In the genomic region with DNA sequence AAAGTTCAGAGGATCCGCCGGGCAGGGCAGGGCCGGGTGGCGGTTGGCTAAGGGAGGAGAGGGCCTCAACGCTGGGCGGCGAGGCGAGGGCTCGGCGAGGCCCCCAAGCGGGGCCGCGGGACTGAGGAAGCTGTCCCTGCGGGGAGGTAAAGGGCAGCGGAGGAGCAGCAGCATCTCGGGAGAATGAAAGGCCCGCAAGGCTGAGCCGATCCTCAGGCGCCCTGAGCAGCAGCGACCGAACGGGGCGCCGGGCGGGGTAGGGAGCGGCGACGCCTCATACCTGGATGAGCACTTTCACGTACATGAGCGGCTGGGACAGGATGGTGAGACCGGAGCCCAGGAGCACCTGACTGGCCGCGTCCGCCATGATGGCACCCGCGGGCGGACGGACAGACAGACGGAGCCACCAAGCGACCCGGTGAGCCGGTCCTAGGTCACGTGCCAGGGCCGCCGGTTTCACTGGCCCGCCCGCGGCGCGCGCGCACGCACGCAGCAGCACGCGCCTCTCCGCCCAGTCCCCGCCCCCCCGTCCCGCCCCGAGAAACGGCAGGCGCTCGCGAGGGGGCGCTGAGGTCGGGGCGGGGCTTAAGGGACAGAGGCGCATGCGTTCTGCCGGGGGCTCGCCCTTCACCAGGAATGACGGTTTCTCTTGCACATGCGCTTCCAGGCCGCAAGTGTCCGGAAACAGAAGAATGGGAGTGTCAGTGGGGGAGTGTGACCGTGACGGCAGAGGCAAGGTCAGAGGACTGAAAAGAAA, we compare ENCODE assay signal across 8 cellular contexts. TPM values are rescaled to one million over a fixed set of nuclear protein-coding genes. Genes with fewer than 3 reads are reported as not detected.
DNase-seq lines count a peak whose midpoint lies in the region; ATAC-seq, FAIRE-seq and TF ChIP-seq lines count a peak whose summit lies in the region.

MTCH2 (minus strand) TSS at position 461 of the 757 bp plus-strand sequence; CDS start at position 367, 94 bp downstream.

- POLR2A ChIA-PET in H1 (lab: Charles Lee; ENCODE audit: partially characterized antibody): interaction anchor here (0.6 to 1.9 kb wide), 9 partner anchors 9 to 232 kb away, joined by 3 to 12 read pairs (median 3); partner anchors contain the start of gene AGBL2

- H3K9ac ChIP-seq in H1 (replicated peaks in 1 of 4; ENCODE audit: extremely low read depth in 1 of 4, low read depth in 3 of 4, low read length in 3 of 4): peak within 1 kb of the TSS; percentile 68 to 92 (median 88)
- peak within 1 kb of the TSS; percentile 81 for H3K9ac ChIP-seq in mesendoderm (ENCODE audit: low read length)

- H4K5ac ChIP-seq in H1 (ENCODE audit: insufficient read length, low read depth, low read length) (peak within 1 kb of the TSS; percentile 79), mesendoderm (ENCODE audit: low read length) (no peak within 1 kb of the TSS)

- H3K23me2 ChIP-seq in H1 (ENCODE audit: low read depth, low read length): 0 out of 2 replicates have a peak, but pooled peaks cover 2% of the 10 kb centered on the region

- DNase-seq in COLO829 (ENCODE audit: low spot score) (peak; percentile 99), HTR-8/SVneo (ENCODE audit: insufficient read length, low spot score) (peak; percentile 98), NOMO-1 treated with DMSO at 0.1 percent for 48 hours (lab: John Stamatoyannopoulos, UW; ENCODE audit: unreplicated experiment) (peak; percentile 96), H1 (ENCODE audit: low read depth in 1 of 2, low spot score in 2 of 2) (peak; percentile 87 to 95), mesendoderm (peak; percentile 98)
- DNase-seq in activated CD8-positive, alpha-beta memory T cell treated with anti-CD3 and anti-CD28 coated beads for 48 hours (ENCODE audit: low read depth in 2 of 3, low spot score in 2 of 3): peak; percentile 81 to 96 (median 82)
- peak; percentile 87 for DNase-seq in stimulated activated CD8-positive, alpha-beta memory T cell treated with anti-CD3 and anti-CD28 coated beads, Interleukin-15, amount 100 ng/mL, for 1 hour (ENCODE audit: low read depth)

- peak; percentile 72 to 88 for TF ChIP-seq POLR2A in H1 (IDR thresholded peaks at IDR 0.05; ENCODE audit: control extremely low read depth in 1 of 2, low read depth in 2 of 2, low read length in 2 of 2)

- H2BK120ac ChIP-seq in H1 (replicated peaks; ENCODE audit: low read depth, low read length) (no peak within 1 kb of the TSS), mesendoderm (ENCODE audit: low read depth, low read length) (no peak within 1 kb of the TSS)

- no peak for TF ChIP-seq EP300 in H1 (IDR thresholded peaks at IDR 0.05; ENCODE audit: borderline replicate concordance in 1 of 2, low read depth in 2 of 2, low read length in 2 of 2)

- peak within 1 kb of the TSS; percentile 43 for H3K56ac ChIP-seq in H1 (replicated peaks; ENCODE audit: insufficient read length, low read depth, low read length)
- H3K56ac ChIP-seq in mesendoderm (ENCODE audit: low read length): peak within 1 kb of the TSS; percentile 95

- FAIRE-seq in HTR-8/SVneo (lab: Jason Lieb, UNC) (peak; percentile 85), H1 (lab: Jason Lieb, UNC) (no peak)

- no peak within 1 kb of the TSS for H3K23ac ChIP-seq in H1 (ENCODE audit: insufficient read length)
- H3K23ac ChIP-seq in mesendoderm (ENCODE audit: low read length): peak within 1 kb of the TSS; percentile 50

- 0 out of 2 replicates have a peak within 1 kb of the TSS, but pooled peaks have one; percentile 72 for H2BK20ac ChIP-seq in H1 (ENCODE audit: low read length)

- H3K18ac ChIP-seq in H1 (ENCODE audit: extremely low read depth, low read length): peak within 1 kb of the TSS; percentile 89
- peak within 1 kb of the TSS; percentile 9 for H3K18ac ChIP-seq in mesendoderm (ENCODE audit: low read length)

- peak within 1 kb of the TSS; percentile 75 to 81 for H3K4me2 ChIP-seq in H1 (ENCODE audit: insufficient read depth in 1 of 2, low read depth in 2 of 2, low read length in 2 of 2)
- H3K4me2 ChIP-seq in mesendoderm (ENCODE audit: low read length): peak within 1 kb of the TSS; percentile 84

- H3K27ac ChIP-seq in H1 (ENCODE audit: low read depth, low read length) (peak within 1 kb of the TSS; percentile 88), mesendoderm (ENCODE audit: low read depth, low read length) (peak within 1 kb of the TSS; percentile 92)

- H3K4me1 ChIP-seq in H1 (replicated peaks in 1 of 4; ENCODE audit: control insufficient read depth in 3 of 4, insufficient read depth in 4 of 4, low read length in 3 of 4) (peaks cover 0 to 5% (median 0%) of the 10 kb centered on the region in 4 experiments; a peak in 3 of 7 replicates), mesendoderm (ENCODE audit: control insufficient read depth, low read depth, low read length) (peaks cover 1% of the 10 kb centered on the region)

- CTCF ChIA-PET in H1 (lab: Charles Lee; ENCODE audit: partially characterized antibody): interaction anchor here (1.0 to 1.1 kb wide), 2 partner anchors 74 to 101 kb away, joined by 3 to 4 read pairs; no protein-coding TSS in a partner anchor

- no peak for TF ChIP-seq CTCF in H1 (IDR thresholded peaks at IDR 0.05; ENCODE audit: control extremely low read depth in 1 of 3, insufficient read depth in 1 of 3, low read depth in 1 of 3, low read length in 3 of 3)

- H3K4me3 ChIP-seq in H1 (ENCODE audit: extremely low read depth in 1 of 4, insufficient read depth in 2 of 4, low read depth in 3 of 4, low read length in 4 of 4): peak within 1 kb of the TSS; percentile 77 to 92 (median 84)
- H3K4me3 ChIP-seq in mesendoderm (ENCODE audit: low read length): peak within 1 kb of the TSS; percentile 70

- H4K8ac ChIP-seq in H1 (ENCODE audit: extremely low read depth, insufficient read depth, low read length): peak within 1 kb of the TSS; percentile 90
- H4K8ac ChIP-seq in mesendoderm (ENCODE audit: low read depth, low read length): no peak within 1 kb of the TSS

- H4K20me1 ChIP-seq in H1 (replicated peaks in 1 of 2; ENCODE audit: control insufficient read depth in 1 of 2, insufficient read depth in 2 of 2, low read length in 2 of 2): no peaks in the 10 kb centered on the region

- 0 out of 2 replicates have a peak within 1 kb of the TSS, but pooled peaks have one; percentile 88 for H2BK15ac ChIP-seq in H1 (ENCODE audit: low read length)
- H2BK15ac ChIP-seq in mesendoderm (replicated peaks; ENCODE audit: low read depth): no peak within 1 kb of the TSS

- H2BK12ac ChIP-seq in H1 (ENCODE audit: low read depth, low read length): no peak within 1 kb of the TSS

- H3K27me3 ChIP-seq in H1 (replicated peaks in 1 of 4; ENCODE audit: control insufficient read depth in 3 of 4, extremely low read depth in 1 of 4, insufficient read depth in 3 of 4, low read length in 3 of 4) (no peaks in the 10 kb centered on the region), mesendoderm (ENCODE audit: insufficient read depth, low read length, poor library complexity) (no peaks in the 10 kb centered on the region)

- no peak for TF ChIP-seq RAD21 in H1 (IDR thresholded peaks at IDR 0.05 in 1 of 2, conservative IDR thresholded peaks at IDR 0.05 in 1 of 2; ENCODE audit: low read depth in 2 of 2, low read length in 2 of 2)

- H3K14ac ChIP-seq in H1 (ENCODE audit: insufficient read length): no peak within 1 kb of the TSS

- H3K79me2 ChIP-seq in H1 (ENCODE audit: control insufficient read depth in 1 of 2, insufficient read depth in 2 of 2, low read length in 2 of 2): peaks cover 0 to 24% of the 10 kb centered on the region in 2 experiments; a peak in 3 of 4 replicates
- peaks cover 2% of the 10 kb centered on the region for H3K79me2 ChIP-seq in mesendoderm (ENCODE audit: control insufficient read depth, insufficient read depth, low read length)

- H3K79me1 ChIP-seq in H1 (ENCODE audit: low read depth, low read length) (no peaks in the 10 kb centered on the region), mesendoderm (ENCODE audit: low read length) (peaks cover 2% of the 10 kb centered on the region)

- peak within 1 kb of the TSS; percentile 82; the same call in 1 of the 2 replicates for H2AK5ac ChIP-seq in H1 (ENCODE audit: low read depth, low read length)
- H2AK5ac ChIP-seq in mesendoderm (ENCODE audit: low read length): peak within 1 kb of the TSS; percentile 69

- H3K36me3 ChIP-seq in H1 (ENCODE audit: control insufficient read depth in 2 of 4, insufficient read depth in 4 of 4, low read length in 3 of 4) (peaks cover 2 to 22% (median 6%) of the 10 kb centered on the region in 4 experiments; a peak in 5 of 8 replicates), mesendoderm (ENCODE audit: control insufficient read depth, insufficient read depth, low read length) (no peaks in the 10 kb centered on the region)

- H3K4ac ChIP-seq in H1 (replicated peaks; ENCODE audit: insufficient read length, low read depth, low read length): peak within 1 kb of the TSS; percentile 11
- peak within 1 kb of the TSS; percentile 6 for H3K4ac ChIP-seq in mesendoderm (ENCODE audit: low read depth, low read length)

- peak within 1 kb of the TSS; percentile 91 for H2BK5ac ChIP-seq in H1 (ENCODE audit: low read depth, low read length)
- H2BK5ac ChIP-seq in mesendoderm (ENCODE audit: low read length): no peak within 1 kb of the TSS

- 2% methylated on average over 57 of the region's 78 CpGs; no CpG with 5 or more reads in 1 of the 2 experiments for WGBS in H1 (ENCODE audit: extremely low coverage in 1 of 2, insufficient coverage in 1 of 2, insufficient read length in 1 of 2, insufficient replicate concordance in 2 of 2, low coverage in 1 of 2, low lambda C conversion rate in 2 of 2, missing lambda C conversion rate in 1 of 2), 2 experiments
- no CpG with 5 or more reads among the region's 78 CpGs for WGBS in mesendoderm (ENCODE audit: extremely low coverage, insufficient coverage, low lambda C conversion rate)

- peak within 1 kb of the TSS; percentile 79 for H2AFZ ChIP-seq in H1 (ENCODE audit: low read length)

- H4K91ac ChIP-seq in H1 (replicated peaks; ENCODE audit: insufficient read length, low read length): peak within 1 kb of the TSS; percentile 63

- no peaks in the 10 kb centered on the region for H3K9me3 ChIP-seq in H1 (ENCODE audit: insufficient read depth in 2 of 2, low read depth in 1 of 2, low read length in 1 of 2)

- ATAC-seq in GM21367 (IDR thresholded peaks at IDR 0.05; ENCODE audit: unreplicated experiment): peak; percentile 82

TF ChIP-seq in H1, 55 proteins besides CTCF, POLR2A, EP300 and RAD21 (continues in another document):
- TF ChIP-seq ASH2L (IDR thresholded peaks at IDR 0.05; ENCODE audit: low read length) (peak; percentile 98), SP1 (IDR thresholded peaks at IDR 0.05; ENCODE audit: low read depth, low read length) (no peak), EZH2 (IDR thresholded peaks at IDR 0.05; ENCODE audit: low read depth, low read length, severe bottlenecking) (no peak)

RNA-seq across cellular contexts. Expression of gene MTCH2, which starts in this region (rescaled TPM):
- 157 and 167 TPM in 2 replicates for total RNA-seq in H1 (2021; fragmentation: NEBNext Ultra II Directional; extraction: Animal tissue kit (Norgen Biotek cat#: 25700))
- polyA plus RNA-seq in H1 (2011; rRNA removed): 126 and 171 TPM in 2 replicates
- polyA plus RNA-seq in H1 (2011; cell fraction: cytosol; rRNA removed): 112 TPM
- 71.0 TPM for polyA plus RNA-seq in H1 (2011; cell fraction: nucleus; rRNA removed)
- polyA plus RNA-seq in H1 (2012, experiment 1 of 2): 190 to 241 TPM (median 217 TPM) in 4 replicates
- polyA plus RNA-seq in H1 (2012, experiment 2 of 2): 72.1 TPM
- 135 TPM for polyA plus RNA-seq in H1 (2013, experiment 1 of 2)
- polyA plus RNA-seq in H1 (2013, experiment 2 of 2): 152 TPM
- polyA minus RNA-seq in H1 (2011; rRNA and poly(A)+ RNA removed): 96.0 and 138 TPM in 2 replicates
- polyA minus RNA-seq in H1 (2011; cell fraction: cytosol; rRNA and poly(A)+ RNA removed): 69.1 TPM
- 53.0 TPM for polyA minus RNA-seq in H1 (2011; cell fraction: nucleus; rRNA and poly(A)+ RNA removed)
- polyA plus RNA-seq in mesendoderm (2013, experiment 1 of 2): 140 TPM
- 139 TPM for polyA plus RNA-seq in mesendoderm (2013, experiment 2 of 2)

Comparison
In these comparisons a context has a peak if more than half of its experiments do, and no peak if none do; other contexts are left out.
1. Peak in every context shown above with its lines: DNase-seq, ATAC-seq, H3K4me3 ChIP-seq and H3K27ac ChIP-seq.